ENCODE assay signal across 17 cellular contexts in genomic region chr12:120066341-120066740, GRCh38. TPM values are rescaled to one million over a fixed set of nuclear protein-coding genes. Genes with fewer than 3 reads are reported as not detected.
DNase-seq lines count a peak whose midpoint lies in the region; ATAC-seq, FAIRE-seq and TF ChIP-seq lines count a peak whose summit lies in the region.
"Had no signal": no experiment of that assay in that cellular context is flagged by ENCODE, and none has a peak within 500 bp of the region (broad histone marks: within the 10 kb centered on the region; RNA-seq: fewer than 3 reads in every experiment).

No MANE protein-coding gene starts in this region.

- H3K27me3 Mint-ChIP-seq in activated CD8-positive, alpha-beta memory T cell treated with anti-CD3 and anti-CD28 coated beads, Interleukin-2, amount 10 ng/mL, durations not matched to agents 7 days and 5 days = no peaks in the 10 kb centered on the region
- H3K27me3 Mint-ChIP-seq in CD8-positive, alpha-beta T cell (ENCODE audit: low read depth) = no peaks in the 10 kb centered on the region

- no peak for ATAC-seq in activated CD8-positive, alpha-beta memory T cell treated with anti-CD3 and anti-CD28 coated beads, Interleukin-2, amount 10 ng/mL, durations not matched to agents 7 days and 5 days
- ATAC-seq in foreskin keratinocyte = peak; percentile 67
- no peak for ATAC-seq in CD8-positive, alpha-beta T cell
- ATAC-seq: GM23338 had no signal

- H3K36me3 ChIP-seq in CD8-positive, alpha-beta T cell (ENCODE audit: insufficient read depth, low read length) = peaks cover 13% of the 10 kb centered on the region
- H3K36me3 ChIP-seq: BLaER1 treated with 17β-estradiol and CSF1 and Interleukin-3, amounts not matched to agents 10 nM and 100 nM; Peyer's patch had no signal

- no peaks in the 10 kb centered on the region for H3K4me1 ChIP-seq in foreskin keratinocyte
- no peaks in the 10 kb centered on the region for H3K4me1 ChIP-seq in CD8-positive, alpha-beta T cell (ENCODE audit: insufficient read depth, low read length)
- H3K4me1 ChIP-seq: Peyer's patch had no signal

- H3K27me3 ChIP-seq in foreskin keratinocyte = no peaks in the 10 kb centered on the region
- H3K27me3 ChIP-seq in CD8-positive, alpha-beta T cell (ENCODE audit: insufficient read depth, low read length) = no peaks in the 10 kb centered on the region
- H3K27me3 ChIP-seq: BLaER1 treated with 17β-estradiol and CSF1 and Interleukin-3, amounts not matched to agents 10 nM and 100 nM; Peyer's patch had no signal

- no peaks in the 10 kb centered on the region for H3K9me3 Mint-ChIP-seq in activated CD8-positive, alpha-beta memory T cell treated with anti-CD3 and anti-CD28 coated beads, Interleukin-2, amount 10 ng/mL, durations not matched to agents 7 days and 5 days (ENCODE audit: low read depth)
- no peaks in the 10 kb centered on the region for H3K9me3 Mint-ChIP-seq in CD8-positive, alpha-beta T cell
- H3K9me3 Mint-ChIP-seq: GM23338 had no signal

- no peaks in the 10 kb centered on the region for H3K9me3 ChIP-seq in CD8-positive, alpha-beta T cell (ENCODE audit: low read length)
- H3K9me3 ChIP-seq: BLaER1 treated with 17β-estradiol and CSF1 and Interleukin-3, amounts not matched to agents 10 nM and 100 nM; Peyer's patch had no signal

- peaks cover 9% of the 10 kb centered on the region for H3K36me3 Mint-ChIP-seq in activated CD8-positive, alpha-beta memory T cell treated with anti-CD3 and anti-CD28 coated beads, Interleukin-2, amount 10 ng/mL, durations not matched to agents 7 days and 5 days
- peaks cover 81% of the 10 kb centered on the region for H3K36me3 Mint-ChIP-seq in CD8-positive, alpha-beta T cell

- POLR2A ChIA-PET in CD8-positive, alpha-beta T cell (lab: Charles Lee) = interaction anchor here (0.9 to 1.0 kb wide), 2 partner anchors 19 to 76 kb away, joined by 3 to 5 read pairs; no protein-coding TSS in a partner anchor

- CTCF ChIA-PET in activated CD8-positive, alpha-beta memory T cell treated with anti-CD3 and anti-CD28 coated beads, Interleukin-2, amount 10 ng/mL, durations not matched to agents 7 days and 5 days (lab: Charles Lee) = interaction anchor here (1.5 to 1.7 kb wide), 2 partner anchors 9 to 17 kb away, joined by 3 to 4 read pairs; no protein-coding TSS in a partner anchor
- CTCF ChIA-PET in CD8-positive, alpha-beta T cell (lab: Charles Lee) = interaction anchor here (2.4 kb wide), 1 partner anchor 21 kb away, joined by 6 read pairs; no protein-coding TSS in a partner anchor

- DNase-seq in activated CD8-positive, alpha-beta memory T cell treated with anti-CD3 and anti-CD28 coated beads for 24 hours = peak; percentile 24
- no peak for DNase-seq in activated CD8-positive, alpha-beta memory T cell treated with anti-CD3 and anti-CD28 coated beads, Interleukin-2, amount 10 ng/mL, durations not matched to agents 7 days and 5 days
- DNase-seq in HTR-8/SVneo (ENCODE audit: insufficient read length, low spot score) (peak; percentile 18), foreskin keratinocyte (no peak), renal cortical epithelial cell (ENCODE audit: low read depth) (peak; percentile 31), medulla oblongata (ENCODE audit: extremely low spot score) (no peak)
- DNase-seq in CD8-positive, alpha-beta T cell = no peak
- no peak for DNase-seq in activated CD4-positive, CD25-positive, alpha-beta regulatory T cell treated with anti-CD3 and anti-CD28 coated beads, Interleukin-2, amount 50 U/mL, for 72 hours
- DNase-seq: DMS 273 treated with DMSO at 0.1 percent for 48 hours, KBM-7, NCI-H1436, NCI-H2029 treated with DMSO at 0.1 percent for 48 hours, NCI-H510A treated with DMSO at 0.1 percent for 48 hours, Peyer's patch had no signal

- no peak overlapping the region for H3K27ac ChIP-seq in foreskin keratinocyte
- H3K27ac ChIP-seq in CD8-positive, alpha-beta T cell (ENCODE audit: low read depth, low read length) = no peak overlapping the region
- H3K27ac ChIP-seq: BLaER1 treated with 17β-estradiol and CSF1 and Interleukin-3, amounts not matched to agents 10 nM and 100 nM; Peyer's patch had no signal

- H3K4me3 Mint-ChIP-seq in activated CD8-positive, alpha-beta memory T cell treated with anti-CD3 and anti-CD28 coated beads, Interleukin-2, amount 10 ng/mL, durations not matched to agents 7 days and 5 days = no peak overlapping the region
- no peak overlapping the region for H3K4me3 Mint-ChIP-seq in CD8-positive, alpha-beta T cell
- H3K4me3 Mint-ChIP-seq: GM23338 had no signal

- no peaks in the 10 kb centered on the region for H3K4me1 Mint-ChIP-seq in activated CD8-positive, alpha-beta memory T cell treated with anti-CD3 and anti-CD28 coated beads, Interleukin-2, amount 10 ng/mL, durations not matched to agents 7 days and 5 days
- no peaks in the 10 kb centered on the region for H3K4me1 Mint-ChIP-seq in CD8-positive, alpha-beta T cell (ENCODE audit: low read depth)

- TF ChIP-seq CTCF in foreskin keratinocyte (conservative IDR thresholded peaks at IDR 0.05) = no peak
- TF ChIP-seq CTCF in CD8-positive, alpha-beta T cell (IDR thresholded peaks at IDR 0.05) = no peak

- no peak overlapping the region for H3K27ac Mint-ChIP-seq in activated CD8-positive, alpha-beta memory T cell treated with anti-CD3 and anti-CD28 coated beads, Interleukin-2, amount 10 ng/mL, durations not matched to agents 7 days and 5 days
- no peak overlapping the region for H3K27ac Mint-ChIP-seq in CD8-positive, alpha-beta T cell
- H3K27ac Mint-ChIP-seq: GM23338 had no signal

- FAIRE-seq in HTR-8/SVneo (lab: Jason Lieb, UNC) = peak; percentile 46
- FAIRE-seq: A204.1 had no signal

- no peak overlapping the region for H3K4me3 ChIP-seq in CD8-positive, alpha-beta T cell (ENCODE audit: low read depth, low read length)
- H3K4me3 ChIP-seq: BLaER1 treated with 17β-estradiol and CSF1 and Interleukin-3, amounts not matched to agents 10 nM and 100 nM; GM23338; Peyer's patch had no signal

- intact Hi-C loops in CD8-positive, alpha-beta T cell (cut with DNase I, micrococcal nuclease) = loop anchor here in 1 of 2 experiments (5.0 kb wide), 1 partner anchor 74 kb away; no protein-coding TSS in a partner anchor

RNA-seq across cellular contexts. Expression of gene RAB35, which starts 50.2 kb away (rescaled TPM):
- 10 to 100 TPM; 63.7 to 81.3 TPM for total RNA-seq in activated CD8-positive, alpha-beta memory T cell treated with anti-CD3 and anti-CD28 coated beads, Interleukin-2, amount 10 ng/mL, durations not matched to agents 7 days and 5 days
- 35.5 and 35.7 TPM in 2 replicates for total RNA-seq in foreskin keratinocyte
- 34.3 and 39.4 TPM in 2 replicates for polyA plus RNA-seq in foreskin keratinocyte
- total RNA-seq in renal cortical epithelial cell = 19.9 and 28.3 TPM in 2 replicates
- total RNA-seq in CD8-positive, alpha-beta T cell = 10 to 100 TPM; 61.6 to 63.7 TPM

Comparison
In these comparisons a context has a peak if more than half of its experiments do, and no peak if none do; other contexts are left out.
1. DNase-seq: peak in activated CD8-positive, alpha-beta memory T cell treated with anti-CD3 and anti-CD28 coated beads for 24 hours (single experiment), HTR-8/SVneo (single experiment) and renal cortical epithelial cell (single experiment); none in activated CD8-positive, alpha-beta memory T cell treated with anti-CD3 and anti-CD28 coated beads, Interleukin-2, amount 10 ng/mL, durations not matched to agents 7 days and 5 days (single experiment), foreskin keratinocyte (0 of 2), CD8-positive, alpha-beta T cell (0 of 7), activated CD4-positive, CD25-positive, alpha-beta regulatory T cell treated with anti-CD3 and anti-CD28 coated beads, Interleukin-2, amount 50 U/mL, for 72 hours (single experiment) and medulla oblongata (single experiment).